Comparison of ENCODE assay signal across 9 cellular contexts in genomic region chr3:14405120-14405885, GRCh38. TPM values are rescaled to one million over a fixed set of nuclear protein-coding genes. Genes with fewer than 3 reads are reported as not detected.
DNase-seq lines count a peak whose midpoint lies in the region; ATAC-seq and TF ChIP-seq lines count a peak whose summit lies in the region.
"Had no signal": no experiment of that assay in that cellular context is flagged by ENCODE, and none has a peak within 500 bp of the region (broad histone marks: within the 10 kb centered on the region; RNA-seq: fewer than 3 reads in every experiment).

No MANE protein-coding gene starts in this region.

- no CpG with 5 or more reads among the region's 7 CpGs for WGBS in neuronal stem cell (ENCODE audit: extremely low coverage in 2 of 2, insufficient read length in 2 of 2, insufficient replicate concordance in 1 of 2), 2 donors

- H3K4me2 ChIP-seq in HCT116 (ENCODE audit: low read length): peak overlapping the region; percentile 97
- H3K4me2 ChIP-seq in neuronal stem cell (ENCODE audit: insufficient read depth, low read length, poor library complexity, severe bottlenecking): no peak overlapping the region

- H2BK120ac ChIP-seq in neuronal stem cell (ENCODE audit: low read depth, low read length): no peak overlapping the region

- DNase-seq in AG04449 (ENCODE audit: low read depth, low spot score): no peak
- no peak for DNase-seq in HCT116 (ENCODE audit: low read depth, low spot score)
- no peak for DNase-seq in astrocyte of the cerebellum (ENCODE audit: low read depth)
- DNase-seq in SJCRH30: no peak
- DNase-seq in NCI-H345 treated with DMSO at 0.1 percent for 48 hours (lab: John Stamatoyannopoulos, UW; ENCODE audit: unreplicated experiment): no peak
- DNase-seq in neuronal stem cell (ENCODE audit: low spot score): no peak
- DNase-seq: stimulated activated CD4-positive, alpha-beta T cell treated with anti-CD3 and anti-CD28 coated beads, Interleukin-2, amount 100 ng/mL, for 24 hours had no signal

- no peak overlapping the region for H4K8ac ChIP-seq in neuronal stem cell (ENCODE audit: low read depth, low read length)

- H2AK5ac ChIP-seq in neuronal stem cell (ENCODE audit: low read depth, low read length): no peak overlapping the region

- H3K36me3 ChIP-seq in HCT116 (ENCODE audit: control insufficient read depth in 1 of 2, insufficient read depth in 2 of 2, low read length in 2 of 2) (peaks cover 0 to 8% of the 10 kb centered on the region in 2 experiments; a peak in 1 of 4 replicates), muscle layer of duodenum (ENCODE audit: control insufficient read depth in 1 of 2, insufficient read depth in 2 of 2, low read length in 2 of 2) (no peaks in the 10 kb centered on the region), SJCRH30 (no peaks in the 10 kb centered on the region), neuronal stem cell (replicated peaks in 1 of 2; ENCODE audit: control insufficient read depth in 2 of 2, insufficient read depth in 2 of 2, low read length in 2 of 2) (peaks cover 0 to 2% of the 10 kb centered on the region in 2 donors)

- no peak overlapping the region for H3K14ac ChIP-seq in neuronal stem cell (ENCODE audit: low read length)

- TF ChIP-seq CTCF in AG04449 (IDR thresholded peaks at IDR 0.05; ENCODE audit: insufficient read depth, low read length, missing control alignments) (no peak), HCT116 (IDR thresholded peaks at IDR 0.05 in 2 of 3, conservative IDR thresholded peaks at IDR 0.05 in 1 of 3; ENCODE audit: borderline replicate concordance in 1 of 3, insufficient read depth in 1 of 3, low read depth in 2 of 3, low read length in 2 of 3) (no peak), astrocyte of the cerebellum (IDR thresholded peaks at IDR 0.05; ENCODE audit: low read depth, low read length, missing control alignments) (no peak)

- RAD21 ChIA-PET in HCT116 (lab: Charles Lee; ENCODE audit: low non-redundant PET in 1 of 2, low total read pairs in 2 of 2, uncharacterized antibody in 2 of 2, unreplicated experiment in 2 of 2): no interaction called here

- H3K79me2 ChIP-seq in HCT116 (ENCODE audit: insufficient read depth, low read length): peaks cover 75% of the 10 kb centered on the region

- peak overlapping the region; percentile 15; the same call in 1 of the 2 replicates for H3K9ac ChIP-seq in HCT116 (ENCODE audit: low read length)
- no peak overlapping the region for H3K9ac ChIP-seq in neuronal stem cell (ENCODE audit: low read depth, low read length, poor library complexity)

- no peak overlapping the region for H2AFZ ChIP-seq in HCT116 (ENCODE audit: low read depth, low read length, poor library complexity, severe bottlenecking)
- H2AFZ ChIP-seq in neuronal stem cell (ENCODE audit: low read length): no peak overlapping the region

- no peaks in the 10 kb centered on the region for H4K20me1 ChIP-seq in HCT116 (ENCODE audit: insufficient read depth)

- no peak overlapping the region for H3K27ac ChIP-seq in HCT116 (ENCODE audit: low read depth, low read length)
- no peak overlapping the region for H3K27ac ChIP-seq in muscle layer of duodenum (ENCODE audit: low read length)
- no peak overlapping the region for H3K27ac ChIP-seq in SJCRH30
- H3K27ac ChIP-seq in neuronal stem cell (replicated peaks; ENCODE audit: low read length): no peak overlapping the region

- no peak overlapping the region for H3K4ac ChIP-seq in neuronal stem cell (ENCODE audit: low read length)

- H4K91ac ChIP-seq in neuronal stem cell (ENCODE audit: low read depth, low read length, poor library complexity): no peak overlapping the region

- no TSS peak for BruUV-seq in HCT116 (replicated peaks; lab: Mats Ljungman, UMichigan)

- H3K4me3 ChIP-seq in AG04449 (ENCODE audit: low read depth, low read length): peak overlapping the region; percentile 96
- no peak overlapping the region for H3K4me3 ChIP-seq in HCT116 (replicated peaks in 1 of 2; ENCODE audit: low read depth in 1 of 2, low read length in 2 of 2)
- peak overlapping the region; percentile 52 for H3K4me3 ChIP-seq in astrocyte of the cerebellum (ENCODE audit: low read depth, low read length)
- peak overlapping the region; percentile 83 to 96 for H3K4me3 ChIP-seq in muscle layer of duodenum (ENCODE audit: low read depth in 1 of 2, low read length in 2 of 2)
- H3K4me3 ChIP-seq in SJCRH30: no peak overlapping the region
- no peak overlapping the region for H3K4me3 ChIP-seq in neuronal stem cell (ENCODE audit: low read length in 2 of 2)

- POLR2A ChIA-PET in AG04449 (lab: Yijun Ruan, JAX): interaction anchor here (0.7 kb wide), 1 partner anchor 194 kb away, joined by 3 read pairs; no protein-coding TSS in a partner anchor
- POLR2A ChIA-PET in HCT116 (lab: Charles Lee): no interaction called here

- no peak overlapping the region for H3K23ac ChIP-seq in neuronal stem cell (ENCODE audit: low read depth, low read length, poor library complexity)

- no peak overlapping the region for H2BK15ac ChIP-seq in neuronal stem cell (ENCODE audit: low read length)

- H3K18ac ChIP-seq in neuronal stem cell (ENCODE audit: low read length): no peak overlapping the region

- ATAC-seq in HCT116: no peak
- no peak for ATAC-seq in GM21576 (IDR thresholded peaks at IDR 0.05; ENCODE audit: unreplicated experiment)

- peaks cover 21% of the 10 kb centered on the region for H3K79me1 ChIP-seq in neuronal stem cell (ENCODE audit: low read depth, low read length)

- CTCF ChIA-PET in AG04449 (lab: Yijun Ruan, JAX): interaction anchor here (1.1 to 5.7 kb wide), 6 partner anchors 13 to 201 kb away, joined by 3 to 37 read pairs (median 4); no protein-coding TSS in a partner anchor
- CTCF ChIA-PET in HCT116 (lab: Charles Lee): interaction anchor here (1.3 kb wide), 1 partner anchor 27 kb away, joined by 3 read pairs; no protein-coding TSS in a partner anchor

- no peak for TF ChIP-seq RAD21 in HCT116 (IDR thresholded peaks at IDR 0.05; ENCODE audit: low read depth)

- TF ChIP-seq POLR2A in HCT116 (IDR thresholded peaks at IDR 0.05; ENCODE audit: borderline replicate concordance, extremely low read depth, insufficient read depth, insufficient read length): no peak

- intact Hi-C loops in HCT116 (cut with micrococcal nuclease): no loop called here

- H3K4me1 ChIP-seq in HCT116 (ENCODE audit: control insufficient read depth in 1 of 2, insufficient read depth in 2 of 2, low read length in 2 of 2) (peaks cover 33 to 53% of the 10 kb centered on the region in 2 experiments), muscle layer of duodenum (ENCODE audit: control insufficient read depth in 1 of 2, insufficient read depth in 2 of 2, low read length in 2 of 2) (peaks cover 6 to 39% of the 10 kb centered on the region in 2 donors), SJCRH30 (0 out of 2 replicates have a peak, but pooled peaks cover 4% of the 10 kb centered on the region), neuronal stem cell (ENCODE audit: control insufficient read depth in 2 of 2, insufficient read depth in 1 of 2, low read depth in 1 of 2, low read length in 2 of 2) (peaks cover 11 to 17% of the 10 kb centered on the region in 2 donors)

- no peak overlapping the region for H2BK12ac ChIP-seq in neuronal stem cell (ENCODE audit: low read length)

- no peak overlapping the region for H2BK5ac ChIP-seq in neuronal stem cell (ENCODE audit: low read length)

- no peaks in the 10 kb centered on the region for H3K9me2 ChIP-seq in HCT116 (ENCODE audit: insufficient read depth)

- H3K9me3 ChIP-seq in HCT116 (ENCODE audit: control insufficient read depth in 1 of 2, insufficient read depth in 1 of 2, low read depth in 1 of 2, low read length in 2 of 2): no peaks in the 10 kb centered on the region
- H3K9me3 ChIP-seq in muscle layer of duodenum (ENCODE audit: control insufficient read depth in 1 of 2, low read length in 2 of 2): no peaks in the 10 kb centered on the region
- no peaks in the 10 kb centered on the region for H3K9me3 ChIP-seq in SJCRH30 (replicated peaks)
- H3K9me3 ChIP-seq in neuronal stem cell (replicated peaks in 1 of 2; ENCODE audit: control insufficient read depth in 2 of 2, insufficient read depth in 1 of 2, low read depth in 1 of 2, low read length in 2 of 2): no peaks in the 10 kb centered on the region

- in situ Hi-C loops in astrocyte of the cerebellum (cut with HindIII; ENCODE audit: low sequenced_read_pairs): no loop called here

- H3K27me3 ChIP-seq in HCT116 (ENCODE audit: insufficient read depth, low read length) (no peaks in the 10 kb centered on the region), muscle layer of duodenum (ENCODE audit: low read depth, low read length) (no peaks in the 10 kb centered on the region), SJCRH30 (no peaks in the 10 kb centered on the region), neuronal stem cell (ENCODE audit: control insufficient read depth in 3 of 3, insufficient read depth in 3 of 3, low read depth in 1 of 3, low read length in 3 of 3) (peaks cover 0 to 12% (median 0%) of the 10 kb centered on the region in 3 experiments)

TF ChIP-seq in HCT116, 20 proteins besides CTCF, POLR2A, EP300 and RAD21:
- TF ChIP-seq POLR2AphosphoS5 (IDR thresholded peaks at IDR 0.05; ENCODE audit: low read depth, low read length): no peak

RNA-seq across cellular contexts. Expression of gene SLC6A6, which starts 2.9 kb away (rescaled TPM):
- 36.3 TPM for total RNA-seq in HCT116 (2021; ENCODE audit: unreplicated experiment)
- 23.0 and 33.5 TPM in 2 replicates for polyA plus RNA-seq in HCT116 (2012)
- total RNA-seq in SJCRH30 (2014; rRNA removed; shearing (Covaris generic)): 10.5 and 10.9 TPM in 2 replicates
- polyA plus RNA-seq in neuronal stem cell (2013, experiment 1 of 2): 27.6 TPM
- 30.3 TPM for polyA plus RNA-seq in neuronal stem cell (2013, experiment 2 of 2)

Comparison
In these comparisons a context has a peak if more than half of its experiments do, and no peak if none do; other contexts are left out.
1. H3K4me3 ChIP-seq: peak in AG04449 (single experiment), astrocyte of the cerebellum (single experiment) and muscle layer of duodenum (2 of 2); none in HCT116 (0 of 2), SJCRH30 (single experiment) and neuronal stem cell (0 of 2).